26 cellular contexts compared by ENCODE assay signal in the genomic region with DNA sequence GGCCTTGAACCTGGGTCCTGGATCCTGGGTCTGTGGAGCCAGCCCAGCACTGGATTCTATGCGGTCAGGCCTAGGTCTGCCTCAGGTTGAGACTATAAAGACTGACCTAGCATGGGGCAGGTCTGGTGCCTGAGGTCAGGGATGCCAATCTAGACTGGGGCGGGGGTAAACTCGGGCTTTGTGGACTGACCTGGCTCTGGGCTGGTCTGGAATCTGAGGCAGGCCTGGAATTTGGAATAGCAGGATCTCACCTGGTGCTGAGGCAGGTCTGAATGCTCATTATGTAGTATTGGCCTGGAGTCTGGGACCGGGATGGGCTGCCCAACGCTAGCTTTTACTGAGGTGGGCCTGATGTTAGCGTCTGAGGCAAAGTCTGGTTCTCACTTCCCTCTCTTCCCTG.
DNase-seq lines count a peak whose midpoint lies in the region; ATAC-seq, FAIRE-seq and TF ChIP-seq lines count a peak whose summit lies in the region.
"Had no signal": no experiment of that assay in that cellular context is flagged by ENCODE, and none has a peak within 500 bp of the region (broad histone marks: within the 10 kb centered on the region; RNA-seq: fewer than 3 reads in every experiment).

No MANE protein-coding gene starts in this region.

- peak; percentile 39 for DNase-seq in H7
- peak; percentile 78 for DNase-seq in iPS DF 19.7 (ENCODE audit: low read depth, low spot score)
- peak; percentile 41 for DNase-seq in kidney
- DNase-seq in DMS 273 (lab: John Stamatoyannopoulos, UW; ENCODE audit: unreplicated experiment) = no peak
- DNase-seq: IMR-90, MV-4-11, NCI-H1105 treated with DMSO at 0.1 percent for 48 hours, NCI-H2081, NCI-H2171, NCI-H345, NCI-H524, NCI-H82, SIG-M5, SK-N-SH had no signal

- ATAC-seq in stimulated activated memory B cell treated with anti-CD40 and anti-IgM and Interleukin-4, amounts not matched to agents 10 μg/mL and 1 μg/mL and 100 μg/mL, for 72 hours = peak; percentile 31
- ATAC-seq in HG03469 (IDR thresholded peaks at IDR 0.05; ENCODE audit: unreplicated experiment) (no peak), GM19452 (IDR thresholded peaks at IDR 0.05; ENCODE audit: unreplicated experiment) (no peak)
- ATAC-seq: A549, Panc1 had no signal

- peaks cover 7% of the 10 kb centered on the region for H3K9me3 Mint-ChIP-seq in stimulated activated memory B cell treated with anti-CD40 and anti-IgM and Interleukin-4, amounts not matched to agents 10 μg/mL and 1 μg/mL and 100 μg/mL, for 72 hours

- TF ChIP-seq CTCF in kidney (IDR thresholded peaks at IDR 0.05; ENCODE audit: borderline replicate concordance, extremely low read depth, insufficient read depth) = no peak

- H3K27me3 ChIP-seq in H7 (ENCODE audit: control insufficient read depth, insufficient read depth, low read length) = no peaks in the 10 kb centered on the region; the same call in 1 of the 2 replicates

- FAIRE-seq in kidney (lab: Jason Lieb, UNC) = no peak
- FAIRE-seq: A549, G401.6, GM19239, HTR-8/SVneo had no signal

- no peak overlapping the region for H3K4me3 ChIP-seq in H7 (ENCODE audit: insufficient read depth, low read depth, low read length)
- H3K4me3 ChIP-seq in kidney (ENCODE audit: low read length in 2 of 2) = no peak overlapping the region
- H3K4me3 ChIP-seq: A549, HAP-1 had no signal

- no peaks in the 10 kb centered on the region for H3K4me1 ChIP-seq in kidney (ENCODE audit: control insufficient read depth in 1 of 2, insufficient read depth in 1 of 2, low read depth in 1 of 2, low read length in 2 of 2)
- H3K4me1 ChIP-seq: A549, HAP-1 had no signal

- H3K27ac ChIP-seq in kidney (ENCODE audit: low read depth in 2 of 2, low read length in 2 of 2) = no peak overlapping the region
- H3K27ac ChIP-seq: A549, KMS-11 had no signal

- H3K9me3 ChIP-seq in kidney (ENCODE audit: control insufficient read depth in 1 of 2, low read length in 2 of 2) = no peaks in the 10 kb centered on the region
- H3K9me3 ChIP-seq: A549, HAP-1, SK-N-SH had no signal

- no peaks in the 10 kb centered on the region for H3K27me3 Mint-ChIP-seq in stimulated activated memory B cell treated with anti-CD40 and anti-IgM and Interleukin-4, amounts not matched to agents 10 μg/mL and 1 μg/mL and 100 μg/mL, for 72 hours
- H3K27me3 Mint-ChIP-seq: B cell had no signal

- no peaks in the 10 kb centered on the region for H3K36me3 ChIP-seq in H7 (replicated peaks; ENCODE audit: control insufficient read depth, insufficient read depth, low read length)
- no peaks in the 10 kb centered on the region for H3K36me3 ChIP-seq in kidney (ENCODE audit: control insufficient read depth in 1 of 2, insufficient read depth in 2 of 2, low read length in 2 of 2)
- H3K36me3 ChIP-seq: HAP-1 had no signal

- no peak overlapping the region for H3K4me3 Mint-ChIP-seq in stimulated activated memory B cell treated with anti-CD40 and anti-IgM and Interleukin-4, amounts not matched to agents 10 μg/mL and 1 μg/mL and 100 μg/mL, for 72 hours
- H3K4me3 Mint-ChIP-seq: B cell, CD14-positive monocyte had no signal

- no peak overlapping the region for H3K9ac ChIP-seq in kidney (ENCODE audit: low read length in 2 of 2)
- H3K9ac ChIP-seq: KMS-11, SK-N-SH had no signal

- H3K4me1 Mint-ChIP-seq in stimulated activated memory B cell treated with anti-CD40 and anti-IgM and Interleukin-4, amounts not matched to agents 10 μg/mL and 1 μg/mL and 100 μg/mL, for 72 hours = no peaks in the 10 kb centered on the region
- H3K4me1 Mint-ChIP-seq: B cell, CD14-positive monocyte had no signal

- no peak overlapping the region for H3K27ac Mint-ChIP-seq in stimulated activated memory B cell treated with anti-CD40 and anti-IgM and Interleukin-4, amounts not matched to agents 10 μg/mL and 1 μg/mL and 100 μg/mL, for 72 hours
- H3K27ac Mint-ChIP-seq: B cell, CD14-positive monocyte had no signal

- H3K36me3 Mint-ChIP-seq in stimulated activated memory B cell treated with anti-CD40 and anti-IgM and Interleukin-4, amounts not matched to agents 10 μg/mL and 1 μg/mL and 100 μg/mL, for 72 hours = peaks cover 22% of the 10 kb centered on the region
- H3K36me3 Mint-ChIP-seq: CD14-positive monocyte had no signal

- intact Hi-C loops in kidney (cut with DNase I) = no loop called here
